In genomic region chr11:68031136-68031459, GRCh38 we compare ENCODE assay signal across 8 cellular contexts. TPM values are rescaled to one million over a fixed set of nuclear protein-coding genes. Genes with fewer than 3 reads are reported as not detected.
DNase-seq lines count a peak whose midpoint lies in the region; ATAC-seq, FAIRE-seq and TF ChIP-seq lines count a peak whose summit lies in the region.

No MANE protein-coding gene starts in this region.

- H3K27me3 ChIP-seq in right atrium auricular region, result no peaks in the 10 kb centered on the region
- H3K27me3 ChIP-seq in smooth muscle cell (ENCODE audit: low read depth), result no peaks in the 10 kb centered on the region

- H3K79me2 ChIP-seq in smooth muscle cell (ENCODE audit: low read depth), result peaks cover 16% of the 10 kb centered on the region

- peak overlapping the region; percentile 96 for H3K27ac Mint-ChIP-seq in activated T-cell treated with anti-CD3 and anti-CD28 coated beads, Interleukin-2, amount 50 U/mL, for 72 hours

- H3K4me3 ChIP-seq in right atrium auricular region (peak overlapping the region; percentile 67 to 74), smooth muscle cell (peak overlapping the region; percentile 58)

- WGBS in smooth muscle cell (ENCODE audit: low lambda C conversion rate), result 26% methylated on average over 10 of the region's 10 CpGs

- TF ChIP-seq CTCF in right atrium auricular region (IDR thresholded peaks at IDR 0.05) (no peak), smooth muscle cell (IDR thresholded peaks at IDR 0.05; ENCODE audit: borderline replicate concordance, insufficient read depth, poor library complexity, severe bottlenecking) (no peak), GM10266 (IDR thresholded peaks at IDR 0.05; ENCODE audit: control insufficient read depth, insufficient read depth, low read depth, missing control alignments) (no peak)

- H3K9me3 ChIP-seq in right atrium auricular region (no peaks in the 10 kb centered on the region), smooth muscle cell (replicated peaks; ENCODE audit: low read depth) (no peaks in the 10 kb centered on the region)

- FAIRE-seq in HTR-8/SVneo (lab: Jason Lieb, UNC), result peak; percentile 23

- peaks cover 11% of the 10 kb centered on the region for H3F3A ChIP-seq in smooth muscle cell (ENCODE audit: low read depth)

- peak overlapping the region; percentile 94 for H3K4me2 ChIP-seq in smooth muscle cell

- H3K27ac ChIP-seq in right atrium auricular region, result peak overlapping the region; percentile 89 to 90
- peak overlapping the region; percentile 46 for H3K27ac ChIP-seq in smooth muscle cell (ENCODE audit: low read depth)

- no peaks in the 10 kb centered on the region for H3K9me3 Mint-ChIP-seq in activated T-cell treated with anti-CD3 and anti-CD28 coated beads, Interleukin-2, amount 50 U/mL, for 72 hours

- no peaks in the 10 kb centered on the region for H4K20me1 ChIP-seq in smooth muscle cell (ENCODE audit: low read depth)

- H2AFZ ChIP-seq in smooth muscle cell (ENCODE audit: low read depth), result peak overlapping the region; percentile 23

- no peak for ATAC-seq in activated T-cell treated with anti-CD3 and anti-CD28 coated beads, Interleukin-2, amount 50 U/mL, for 72 hours (replicated peaks in 1 of 2)
- ATAC-seq in HG03196 (IDR thresholded peaks at IDR 0.05; ENCODE audit: unreplicated experiment), result no peak

- H3K4me1 ChIP-seq in right atrium auricular region (peaks cover 0 to 48% of the 10 kb centered on the region in 2 donors), smooth muscle cell (ENCODE audit: low read depth) (peaks cover 17% of the 10 kb centered on the region)

- H3K27me3 Mint-ChIP-seq in activated T-cell treated with anti-CD3 and anti-CD28 coated beads, Interleukin-2, amount 50 U/mL, for 72 hours (ENCODE audit: low read depth), result no peaks in the 10 kb centered on the region

- no peaks in the 10 kb centered on the region for H3K36me3 Mint-ChIP-seq in activated T-cell treated with anti-CD3 and anti-CD28 coated beads, Interleukin-2, amount 50 U/mL, for 72 hours (ENCODE audit: insufficient read depth in 2 of 2)

- H3K36me3 ChIP-seq in right atrium auricular region (peaks cover 4% of the 10 kb centered on the region), smooth muscle cell (ENCODE audit: low read depth) (no peaks in the 10 kb centered on the region)

- peaks cover 34% of the 10 kb centered on the region for H3K4me1 Mint-ChIP-seq in activated T-cell treated with anti-CD3 and anti-CD28 coated beads, Interleukin-2, amount 50 U/mL, for 72 hours (ENCODE audit: low read depth)

- H3K4me3 Mint-ChIP-seq in activated T-cell treated with anti-CD3 and anti-CD28 coated beads, Interleukin-2, amount 50 U/mL, for 72 hours, result peak overlapping the region; percentile 96 to 97

- H3K9ac ChIP-seq in smooth muscle cell (ENCODE audit: low read depth), result peak overlapping the region; percentile 84

- DNase-seq in HTR-8/SVneo (ENCODE audit: insufficient read length, low spot score), result no peak
- DNase-seq in activated T-cell treated with anti-CD3 and anti-CD28 coated beads, Interleukin-2, amount 50 U/mL, for 72 hours, result no peak
- no peak for DNase-seq in right atrium auricular region (ENCODE audit: low spot score)
- DNase-seq in smooth muscle cell (lab: John Stamatoyannopoulos, UW; ENCODE audit: unreplicated experiment), result no peak
- no peak for DNase-seq in inferior parietal cortex (ENCODE audit: extremely low spot score)
- DNase-seq in GM10266 (ENCODE audit: extremely low spot score), result no peak
- no peak for DNase-seq in EL

RNA-seq across cellular contexts. Expression of gene NDUFS8, which starts 0.6 kb away (rescaled TPM):
- 100 to 1,000 TPM; 128 to 129 TPM for total RNA-seq in activated T-cell treated with anti-CD3 and anti-CD28 coated beads, Interleukin-2, amount 50 U/mL, for 72 hours
- total RNA-seq in right atrium auricular region (100 to 1,000 TPM; 436 to 568 TPM), smooth muscle cell (115 and 165 TPM in 2 replicates)
- polyA plus RNA-seq in smooth muscle cell, result 302 and 314 TPM in 2 replicates

RNA-seq across cellular contexts. Expression of gene TCIRG1, which starts 7.7 kb away (rescaled TPM):
- 100 to 1,000 TPM; 141 to 146 TPM for total RNA-seq in activated T-cell treated with anti-CD3 and anti-CD28 coated beads, Interleukin-2, amount 50 U/mL, for 72 hours
- total RNA-seq in right atrium auricular region, result 10 to 100 TPM; 19.2 to 50.7 TPM
- total RNA-seq in smooth muscle cell, result 37.2 and 39.7 TPM in 2 replicates
- polyA plus RNA-seq in smooth muscle cell, result 59.0 and 76.4 TPM in 2 replicates

RNA-seq across cellular contexts. Expression of gene ALDH3B1, which starts 21.0 kb away (rescaled TPM):
- under 1 TPM; 0.10 to 0.16 TPM for total RNA-seq in activated T-cell treated with anti-CD3 and anti-CD28 coated beads, Interleukin-2, amount 50 U/mL, for 72 hours
- total RNA-seq in right atrium auricular region, result 10 to 100 TPM; 10.5 to 21.6 TPM
- total RNA-seq in smooth muscle cell, result 6.9 and 9.9 TPM in 2 replicates
- 8.8 and 9.1 TPM in 2 replicates for polyA plus RNA-seq in smooth muscle cell

RNA-seq across cellular contexts. Expression of gene UNC93B1, which starts 27.2 kb away (rescaled TPM):
- 10 to 100 TPM in 1 of 2 donors, 1 to 10 TPM in 1; 8.0 to 16.7 TPM for total RNA-seq in activated T-cell treated with anti-CD3 and anti-CD28 coated beads, Interleukin-2, amount 50 U/mL, for 72 hours
- 10 to 100 TPM in 1 of 2 donors, 1 to 10 TPM in 1; 9.2 to 19.7 TPM for total RNA-seq in right atrium auricular region
- 17.5 and 18.3 TPM in 2 replicates for total RNA-seq in smooth muscle cell
- 25.1 and 33.4 TPM in 2 replicates for polyA plus RNA-seq in smooth muscle cell
